In genomic region chr4:99202536-99202935, GRCh38 we compare ENCODE assay signal across 14 cellular contexts. TPM values are rescaled to one million over a fixed set of nuclear protein-coding genes. Genes with fewer than 3 reads are reported as not detected.
DNase-seq lines count a peak whose midpoint lies in the region; ATAC-seq and TF ChIP-seq lines count a peak whose summit lies in the region.
"Had no signal": no experiment of that assay in that cellular context is flagged by ENCODE, and none has a peak within 500 bp of the region (broad histone marks: within the 10 kb centered on the region; RNA-seq: fewer than 3 reads in every experiment).

No MANE protein-coding gene starts in this region.

- H3K27ac ChIP-seq in coronary artery (peak overlapping the region; percentile 49 to 74), psoas muscle (peak overlapping the region; percentile 8), aorta (ENCODE audit: low read depth in 1 of 2, low read length in 2 of 2) (peak overlapping the region in 1 of 2 donors; percentile 79)
- H3K27ac ChIP-seq: parathyroid adenoma had no signal

- H3K36me3 ChIP-seq in psoas muscle (ENCODE audit: insufficient read depth in 1 of 2, low read depth in 1 of 2) (no peaks in the 10 kb centered on the region), aorta (ENCODE audit: control insufficient read depth in 1 of 2, insufficient read depth in 2 of 2, low read length in 1 of 2) (no peaks in the 10 kb centered on the region)

- no peaks in the 10 kb centered on the region for H3K27me3 ChIP-seq in psoas muscle (ENCODE audit: insufficient read depth in 3 of 3, low read length in 2 of 3)
- no peaks in the 10 kb centered on the region for H3K27me3 ChIP-seq in aorta (ENCODE audit: control insufficient read depth in 1 of 2, insufficient read depth in 2 of 2, low read length in 1 of 2)

- ATAC-seq in left ventricle myocardium superior (peak; percentile 87), psoas muscle (peak; percentile 27 to 74 (median 66)), aorta (ENCODE audit: low FRiP score) (peak; percentile 81), GM18870 (IDR thresholded peaks at IDR 0.05; ENCODE audit: unreplicated experiment) (no peak), GM18511 (IDR thresholded peaks at IDR 0.05; ENCODE audit: unreplicated experiment) (no peak)

- 65 to 73% (median 69%) methylated on average over 5 of the region's 5 CpGs for WGBS in psoas muscle, 3 donors
- WGBS in aorta, 2 donors: 21 to 24% methylated on average over 5 of the region's 5 CpGs

- TF ChIP-seq CTCF in coronary artery (IDR thresholded peaks at IDR 0.05) (no peak), psoas muscle (IDR thresholded peaks at IDR 0.05) (no peak)

- H3K4me1 ChIP-seq in psoas muscle (no peaks in the 10 kb centered on the region), aorta (ENCODE audit: control insufficient read depth in 1 of 2, insufficient read depth in 2 of 2, low read length in 2 of 2) (peaks cover 0 to 3% of the 10 kb centered on the region in 2 donors)
- H3K4me1 ChIP-seq: parathyroid adenoma had no signal

- H3K4me3 ChIP-seq in coronary artery (no peak overlapping the region), psoas muscle (no peak overlapping the region), aorta (ENCODE audit: low read length in 2 of 2) (no peak overlapping the region)

- intact Hi-C loops in left ventricle myocardium superior (cut with micrococcal nuclease): no loop called here
- intact Hi-C loops in psoas muscle (cut with DNase I): loop anchor here in 1 of 2 donors (5.0 kb wide), 1 partner anchor 205 kb away; no protein-coding TSS in a partner anchor
- intact Hi-C loops in aorta (cut with DNase I): loop anchor here (5.0 to 10.0 kb wide), 3 partner anchors 68 to 260 kb away; partner anchors contain the start of gene ADH5 (in 1 of the 2)

- DNase-seq in coronary artery (ENCODE audit: low spot score) (no peak), left ventricle myocardium superior (no peak), psoas muscle (no peak), aorta (no peak), iPS-NIHi7 (ENCODE audit: extremely low spot score) (no peak)
- DNase-seq: activated naive CD4-positive, alpha-beta T cell; CD4-positive, alpha-beta memory T cell; central memory CD4-positive, alpha-beta T cell; MV-4-11; NCI-H2227 treated with DMSO at 0.1 percent for 48 hours had no signal

- no peaks in the 10 kb centered on the region for H3K9me3 ChIP-seq in psoas muscle
- peaks cover 1% of the 10 kb centered on the region for H3K9me3 ChIP-seq in aorta (ENCODE audit: control insufficient read depth, low read length)

RNA-seq across cellular contexts. Expression of gene ADH6, which starts 16.5 kb away (rescaled TPM):
- total RNA-seq in left ventricle myocardium superior (not detected), psoas muscle (not detected), aorta (under 1 TPM; 0.26 to 0.84 TPM)
- polyA plus RNA-seq in psoas muscle (under 1 TPM in 1 of 3 donors, not detected in 2; 0.03 TPM), aorta (1 to 10 TPM in 1 of 2 donors, under 1 TPM in 1; 0.36 to 6.3 TPM)
- total RNA-seq: CD4-positive, alpha-beta memory T cell; SK-MEL-5 had no signal
- polyA plus RNA-seq: CD4-positive, alpha-beta memory T cell had no signal

RNA-seq across cellular contexts. Expression of gene ADH4, which starts 58.4 kb away (rescaled TPM):
- not detected for total RNA-seq in left ventricle myocardium superior
- under 1 TPM in 2 of 4 donors, not detected in 2; 0.28 to 0.46 TPM for total RNA-seq in psoas muscle
- under 1 TPM; 0.04 to 0.16 (median 0.10) TPM for polyA plus RNA-seq in psoas muscle
- 1 to 10 TPM in 1 of 2 donors, not detected in 1; 3.3 TPM for total RNA-seq in aorta
- polyA plus RNA-seq in aorta: 10 to 100 TPM in 1 of 2 donors, 1 to 10 TPM in 1; 1.1 to 15.2 TPM
- total RNA-seq: CD4-positive, alpha-beta memory T cell; SK-MEL-5 had no signal
- polyA plus RNA-seq: CD4-positive, alpha-beta memory T cell had no signal

Comparison
In these comparisons a context has a peak if more than half of its experiments do, and no peak if none do; other contexts are left out.
1. ATAC-seq: peak in left ventricle myocardium superior (single experiment), psoas muscle (4 of 4) and aorta (single experiment); none in GM18870 (single experiment) and GM18511 (single experiment).